In genomic region chr2:119533560-119533959, GRCh38 we compare ENCODE assay signal across 28 cellular contexts. TPM values are rescaled to one million over a fixed set of nuclear protein-coding genes. Genes with fewer than 3 reads are reported as not detected.
DNase-seq lines count a peak whose midpoint lies in the region; ATAC-seq, FAIRE-seq and TF ChIP-seq lines count a peak whose summit lies in the region.
"Had no signal": no experiment of that assay in that cellular context is flagged by ENCODE, and none has a peak within 500 bp of the region (broad histone marks: within the 10 kb centered on the region; RNA-seq: fewer than 3 reads in every experiment).

No MANE protein-coding gene starts in this region.

- H3K4me3 Mint-ChIP-seq in stimulated activated naive CD8-positive, alpha-beta T cell treated with anti-CD3 and anti-CD28 coated beads, Interleukin-15, amount 100 ng/mL, for 72 hours, result no peak overlapping the region
- H3K4me3 Mint-ChIP-seq: CD14-positive monocyte; CD4-positive, alpha-beta T cell; CD8-positive, alpha-beta memory T cell; HFFc6 had no signal

- H3K9me3 Mint-ChIP-seq in stimulated activated naive CD8-positive, alpha-beta T cell treated with anti-CD3 and anti-CD28 coated beads, Interleukin-15, amount 100 ng/mL, for 72 hours, result peaks cover 31 to 34% of the 10 kb centered on the region in 2 donors

- H3K27me3 ChIP-seq in adipocyte (replicated peaks; ENCODE audit: control insufficient read depth, insufficient read depth, low read length), result peaks cover 4% of the 10 kb centered on the region
- H3K27me3 ChIP-seq: BE2C; BLaER1 treated with 17β-estradiol and CSF1 and Interleukin-3, amounts not matched to agents 10 nM and 100 nM had no signal

- H3K9me3 ChIP-seq in HEK293 (ENCODE audit: control insufficient read depth, insufficient read depth, low read depth, low read length) (no peaks in the 10 kb centered on the region), adipocyte (ENCODE audit: control insufficient read depth, low read length) (peaks cover 46% of the 10 kb centered on the region)
- H3K9me3 ChIP-seq: A549, BE2C had no signal

- FAIRE-seq in A204.1 (lab: Jason Lieb, UNC) (peak; percentile 29), frontal cortex (lab: Jason Lieb, UNC) (peak; percentile 42)
- FAIRE-seq: A549, D721Med, GM12891, GM18507, H54 had no signal

- no peak for DNase-seq in adipocyte (ENCODE audit: low read depth)
- no peak for DNase-seq in frontal cortex (ENCODE audit: low spot score in 2 of 2)
- no peak for DNase-seq in stimulated activated naive CD8-positive, alpha-beta T cell treated with anti-CD3 and anti-CD28 coated beads, Interleukin-15, amount 100 ng/mL, for 72 hours
- DNase-seq in NCI-H2081 (lab: John Stamatoyannopoulos, UW), result no peak
- DNase-seq: ACHN; AML-193; BE2C; CD4-positive, alpha-beta T cell; CD8-positive, alpha-beta memory T cell; DMS 273 treated with DMSO at 0.1 percent for 48 hours; DMS79; EL; GF-D8; GOT3; HCEC 1CT; HFFc6 had no signal

- peaks cover 4% of the 10 kb centered on the region for H3K27me3 Mint-ChIP-seq in stimulated activated naive CD8-positive, alpha-beta T cell treated with anti-CD3 and anti-CD28 coated beads, Interleukin-15, amount 100 ng/mL, for 72 hours

- POLR2A ChIA-PET in HEK293 (lab: Yijun Ruan, JAX), result no interaction called here

- H3K4me1 Mint-ChIP-seq in stimulated activated naive CD8-positive, alpha-beta T cell treated with anti-CD3 and anti-CD28 coated beads, Interleukin-15, amount 100 ng/mL, for 72 hours, result no peaks in the 10 kb centered on the region
- H3K4me1 Mint-ChIP-seq: CD14-positive monocyte; CD8-positive, alpha-beta memory T cell had no signal

- H3K4me1 ChIP-seq in HEK293 (ENCODE audit: control insufficient read depth, insufficient read depth, low read length) (no peaks in the 10 kb centered on the region; the same call in 1 of the 2 replicates), adipocyte (ENCODE audit: control insufficient read depth, insufficient read depth, low read length) (no peaks in the 10 kb centered on the region)
- H3K4me1 ChIP-seq: A549; BE2C; BLaER1 treated with 17β-estradiol and CSF1 and Interleukin-3, amounts not matched to agents 10 nM and 100 nM had no signal

- no peak overlapping the region for H3K27ac ChIP-seq in HEK293 (ENCODE audit: extremely low read depth, low read depth, low read length)
- H3K27ac ChIP-seq: 22Rv1; A549; BLaER1 treated with 17β-estradiol and CSF1 and Interleukin-3, amounts not matched to agents 10 nM and 100 nM had no signal

- TF ChIP-seq CTCF in HEK293 (tag by site-specific recombination; IDR thresholded peaks at IDR 0.05), result no peak

- no peak overlapping the region for H3K9ac ChIP-seq in adipocyte (ENCODE audit: low read length)
- H3K9ac ChIP-seq: BLaER1 treated with 17β-estradiol and CSF1 and Interleukin-3, amounts not matched to agents 10 nM and 100 nM had no signal

- CTCF ChIA-PET in HEK293 (lab: Yijun Ruan, JAX), result interaction anchor here (0.7 kb wide), 1 partner anchor 314 kb away, joined by 3 read pairs; no protein-coding TSS in a partner anchor

- no peak overlapping the region for H3K4me3 ChIP-seq in HEK293 (ENCODE audit: low read depth, low read length)
- peak overlapping the region; percentile 8 for H3K4me3 ChIP-seq in adipocyte (ENCODE audit: low read length)
- H3K4me3 ChIP-seq: A549; BLaER1 treated with 17β-estradiol and CSF1 and Interleukin-3, amounts not matched to agents 10 nM and 100 nM had no signal

- ATAC-seq in HG03432 (IDR thresholded peaks at IDR 0.05; ENCODE audit: unreplicated experiment), result no peak
- no peak for ATAC-seq in stimulated activated naive CD8-positive, alpha-beta T cell treated with anti-CD3 and anti-CD28 coated beads, Interleukin-15, amount 100 ng/mL, for 72 hours
- ATAC-seq in GM19328 (IDR thresholded peaks at IDR 0.05; ENCODE audit: unreplicated experiment), result no peak
- ATAC-seq: A549 had no signal

- H3K36me3 ChIP-seq in HEK293 (ENCODE audit: control insufficient read depth in 2 of 2, insufficient read depth in 1 of 2, low read length in 2 of 2), result no peaks in the 10 kb centered on the region
- no peaks in the 10 kb centered on the region for H3K36me3 ChIP-seq in adipocyte (ENCODE audit: control insufficient read depth, insufficient read depth, low read length, severe bottlenecking)
- H3K36me3 ChIP-seq: BE2C; BLaER1 treated with 17β-estradiol and CSF1 and Interleukin-3, amounts not matched to agents 10 nM and 100 nM had no signal

- H3K27ac Mint-ChIP-seq in stimulated activated naive CD8-positive, alpha-beta T cell treated with anti-CD3 and anti-CD28 coated beads, Interleukin-15, amount 100 ng/mL, for 72 hours, result no peak overlapping the region
- H3K27ac Mint-ChIP-seq: CD4-positive, alpha-beta T cell; CD8-positive, alpha-beta memory T cell; HFFc6 had no signal

TF ChIP-seq in HEK293, 187 proteins besides CTCF, POLR2A, EP300 and RAD21:
- TF ChIP-seq ZBTB6 (tag by site-specific recombination; IDR thresholded peaks at IDR 0.05) (no peak), TRIM28 (IDR thresholded peaks at IDR 0.05; ENCODE audit: borderline replicate concordance, low read length) (peak; percentile 97), SETDB1 (IDR thresholded peaks at IDR 0.05; ENCODE audit: insufficient read length, low read length) (peak; percentile 99), ZNF510 (tag by site-specific recombination; IDR thresholded peaks at IDR 0.05; ENCODE audit: insufficient replicate concordance) (peak; percentile 33), ZNF311 (tag by site-specific recombination; IDR thresholded peaks at IDR 0.05; ENCODE audit: borderline replicate concordance) (no peak)
TF ChIP-seq in HEK293: peak in this region for 3.

RNA-seq across cellular contexts. Expression of gene SCTR, which starts 9.3 kb away (rescaled TPM):
- total RNA-seq in frontal cortex, result 0.82 TPM
- total RNA-seq: CD4-positive, alpha-beta T cell; CD8-positive, alpha-beta memory T cell; HFFc6 had no signal

RNA-seq across cellular contexts. Expression of gene CFAP221, which starts 10.7 kb away (rescaled TPM):
- 7.3 TPM for total RNA-seq in frontal cortex
- total RNA-seq: CD4-positive, alpha-beta T cell; CD8-positive, alpha-beta memory T cell; HFFc6 had no signal
